8 cellular contexts compared by ENCODE assay signal in the genomic region with DNA sequence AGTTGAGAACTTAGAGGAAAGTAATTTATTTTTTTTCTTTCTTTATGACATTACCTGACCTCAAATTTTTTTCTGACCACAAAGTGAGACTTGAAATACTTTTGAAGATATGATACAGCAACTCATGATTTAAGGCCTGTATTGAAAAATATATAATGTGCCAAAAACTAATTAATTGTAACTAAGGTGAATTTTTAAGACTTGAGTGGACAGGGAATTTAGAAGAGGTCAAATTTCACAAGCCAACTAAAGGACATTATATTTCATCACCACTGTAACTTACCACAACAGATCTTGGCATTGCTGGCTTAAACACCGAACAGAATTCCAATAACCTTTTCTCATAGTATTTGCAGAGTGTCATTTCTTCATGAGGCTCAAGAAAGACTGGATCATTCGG.
A peak's percentile ranks its signal among the peaks of the same experiment; 100 is the strongest.
DNase-seq lines count a peak whose midpoint lies in the region.

No MANE protein-coding gene starts in this region.

- H3K4me1 ChIP-seq in HAP-1 = peaks cover 19% of the 10 kb centered on the region

- no peaks in the 10 kb centered on the region for H3K27me3 ChIP-seq in HAP-1 (ENCODE audit: low read depth)

- H3K27ac Mint-ChIP-seq in activated naive CD8-positive, alpha-beta T cell = peak overlapping the region; percentile 84

- DNase-seq in AG08395 (ENCODE audit: low spot score) (peak; percentile 61), HAP-1 (ENCODE audit: low spot score in 2 of 2) (no peak), kidney glomerular epithelial cell (lab: John Stamatoyannopoulos, UW) (peak; percentile 80), cerebellar cortex (ENCODE audit: low spot score) (no peak), ACHN (no peak), HuH-7 (ENCODE audit: low spot score) (no peak), pons (ENCODE audit: low spot score) (no peak)

- peak overlapping the region; percentile 69; the same call in 1 of the 2 replicates for H3K4me3 ChIP-seq in HAP-1

- in situ Hi-C loops in HAP-1 (cut with MboI; ENCODE audit: low sequenced_read_pairs) (loop anchor here (10.0 kb wide), 1 partner anchor 1264 kb away; no protein-coding TSS in a partner anchor), ACHN (cut with HindIII; ENCODE audit: low pct_ligation_motif_present, low pct_unique_long_range_greater_than_20kb, low sequenced_read_pairs) (no loop called here)

- no peaks in the 10 kb centered on the region for H3K27me3 Mint-ChIP-seq in activated naive CD8-positive, alpha-beta T cell

- peak overlapping the region; percentile 98 for H3K4me3 Mint-ChIP-seq in activated naive CD8-positive, alpha-beta T cell

- H3K9me3 Mint-ChIP-seq in activated naive CD8-positive, alpha-beta T cell (ENCODE audit: low read depth) = no peaks in the 10 kb centered on the region

- peaks cover 61% of the 10 kb centered on the region for H3K4me1 Mint-ChIP-seq in activated naive CD8-positive, alpha-beta T cell (ENCODE audit: low read depth)

- H3K9me3 ChIP-seq in HAP-1 = no peaks in the 10 kb centered on the region

- peaks cover 10% of the 10 kb centered on the region for H3K36me3 Mint-ChIP-seq in activated naive CD8-positive, alpha-beta T cell

- peaks cover 47% of the 10 kb centered on the region for H3K36me3 ChIP-seq in HAP-1 (replicated peaks)

Comparison
In these comparisons a context has a peak if more than half of its experiments do, and no peak if none do; other contexts are left out.
1. DNase-seq: peak in AG08395 (single experiment) and kidney glomerular epithelial cell (single experiment); none in HAP-1 (0 of 2), cerebellar cortex (single experiment), ACHN (single experiment), HuH-7 (single experiment) and pons (single experiment).